ENCODE assay signal across 9 cellular contexts in the genomic region with DNA sequence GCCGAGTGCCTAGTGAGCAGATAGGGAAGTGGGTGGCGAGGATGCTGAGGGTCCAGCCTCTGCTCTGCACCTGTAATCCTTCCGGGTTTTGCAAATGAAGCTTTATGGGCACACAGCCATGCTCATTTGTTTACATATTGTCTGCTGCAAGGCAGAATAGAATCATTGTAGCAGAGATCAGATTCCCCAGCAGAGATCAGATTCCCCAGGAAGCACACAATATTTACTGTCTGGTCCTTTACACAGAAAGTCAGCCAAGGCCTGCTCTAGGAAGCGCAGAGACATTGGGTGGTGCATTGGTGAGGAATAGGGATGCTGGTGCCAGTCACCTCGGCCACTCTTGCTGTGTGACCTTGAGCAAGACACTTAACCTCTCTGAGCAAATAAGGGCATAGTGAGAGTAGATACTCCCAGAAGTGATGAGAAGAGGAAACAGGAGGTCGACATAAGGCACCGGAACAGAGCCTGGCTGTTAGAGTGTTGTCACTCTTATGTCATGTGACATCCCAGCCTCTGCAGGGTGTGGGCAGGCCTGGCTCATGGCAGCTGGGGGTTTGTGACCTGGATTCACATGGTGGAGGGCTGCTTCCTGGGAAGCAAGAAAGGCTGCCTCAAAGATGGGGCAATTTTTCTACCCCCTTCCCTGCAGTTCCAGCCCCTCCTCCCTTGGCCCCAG. TPM values are rescaled to one million over a fixed set of nuclear protein-coding genes. Genes with fewer than 3 reads are reported as not detected.
A peak's percentile ranks its signal among the peaks of the same experiment; 100 is the strongest.
DNase-seq lines count a peak whose midpoint lies in the region; ATAC-seq and TF ChIP-seq lines count a peak whose summit lies in the region.
"Had no signal": no experiment of that assay in that cellular context is flagged by ENCODE, and none has a peak within 500 bp of the region (broad histone marks: within the 10 kb centered on the region; RNA-seq: fewer than 3 reads in every experiment).

No MANE protein-coding gene starts in this region.

- H3K4me1 Mint-ChIP-seq in activated CD4-positive, alpha-beta T cell treated with anti-CD3 and anti-CD28 coated beads, Interleukin-2, amount 10 ng/mL, durations not matched to agents 24 days and 14 days = peaks cover 13% of the 10 kb centered on the region
- H3K4me1 Mint-ChIP-seq in activated CD4-positive, alpha-beta T cell treated with anti-CD3 and anti-CD28 coated beads for 36 hours = peaks cover 6% of the 10 kb centered on the region
- peaks cover 15% of the 10 kb centered on the region for H3K4me1 Mint-ChIP-seq in progenitor cell of endocrine pancreas (ENCODE audit: low read depth)

- H3K9me3 Mint-ChIP-seq in activated CD4-positive, alpha-beta T cell treated with anti-CD3 and anti-CD28 coated beads, Interleukin-2, amount 10 ng/mL, durations not matched to agents 24 days and 14 days = no peaks in the 10 kb centered on the region
- no peaks in the 10 kb centered on the region for H3K9me3 Mint-ChIP-seq in activated CD4-positive, alpha-beta T cell treated with anti-CD3 and anti-CD28 coated beads for 36 hours (ENCODE audit: low read depth)
- H3K9me3 Mint-ChIP-seq in progenitor cell of endocrine pancreas (ENCODE audit: low read depth) = no peaks in the 10 kb centered on the region
- H3K9me3 Mint-ChIP-seq: activated B cell treated with CpG ODN at 0.5 μM for 24 hours had no signal

- H3K79me2 ChIP-seq in hepatocyte = peaks cover 98% of the 10 kb centered on the region

- H4K20me1 ChIP-seq in hepatocyte (ENCODE audit: insufficient read depth, poor library complexity, severe bottlenecking) = peaks cover 48% of the 10 kb centered on the region

- TF ChIP-seq CTCF in breast epithelium (IDR thresholded peaks at IDR 0.05) = no peak
- TF ChIP-seq CTCF in progenitor cell of endocrine pancreas (IDR thresholded peaks at IDR 0.05; ENCODE audit: unreplicated experiment) = no peak
- TF ChIP-seq CTCF in hepatocyte (IDR thresholded peaks at IDR 0.05; ENCODE audit: poor library complexity) = no peak
- TF ChIP-seq CTCF in adrenal gland (IDR thresholded peaks at IDR 0.05) = no peak

- H3K4me3 Mint-ChIP-seq in activated CD4-positive, alpha-beta T cell treated with anti-CD3 and anti-CD28 coated beads, Interleukin-2, amount 10 ng/mL, durations not matched to agents 24 days and 14 days = no peak overlapping the region
- no peak overlapping the region for H3K4me3 Mint-ChIP-seq in activated CD4-positive, alpha-beta T cell treated with anti-CD3 and anti-CD28 coated beads for 36 hours
- no peak overlapping the region for H3K4me3 Mint-ChIP-seq in progenitor cell of endocrine pancreas (ENCODE audit: low read depth)
- H3K4me3 Mint-ChIP-seq: activated B cell treated with CpG ODN at 0.5 μM for 24 hours had no signal

- 70% methylated on average over 7 of the region's 7 CpGs for WGBS in hepatocyte (ENCODE audit: low lambda C conversion rate, missing lambda C conversion rate)
- 33 to 46% (median 42%) methylated on average over 5 to 7 of the region's 7 CpGs for WGBS in adrenal gland, 4 donors

- no peak overlapping the region for H3K4me2 ChIP-seq in hepatocyte

- H3K4me1 ChIP-seq in breast epithelium (peaks cover 4 to 10% of the 10 kb centered on the region in 2 donors), hepatocyte (ENCODE audit: insufficient read depth) (no peaks in the 10 kb centered on the region), adrenal gland (replicated peaks in 1 of 2) (peaks cover 11 to 24% of the 10 kb centered on the region in 2 donors)

- POLR2A ChIA-PET in activated CD4-positive, alpha-beta T cell treated with anti-CD3 and anti-CD28 coated beads for 36 hours (lab: Charles Lee) = no interaction called here

- no peak overlapping the region for H2AFZ ChIP-seq in hepatocyte

- CTCF ChIA-PET in activated CD4-positive, alpha-beta T cell treated with anti-CD3 and anti-CD28 coated beads for 36 hours (lab: Charles Lee) = interaction anchor here (0.6 kb wide), 1 partner anchor 33 kb away, joined by 3 read pairs; no protein-coding TSS in a partner anchor

- no peak overlapping the region for H3K4me3 ChIP-seq in breast epithelium
- H3K4me3 ChIP-seq in hepatocyte = no peak overlapping the region
- H3K4me3 ChIP-seq in adrenal gland = no peak overlapping the region

- no peaks in the 10 kb centered on the region for H3K9me2 ChIP-seq in hepatocyte (replicated peaks; ENCODE audit: insufficient read depth)

- intact Hi-C loops in activated CD4-positive, alpha-beta T cell treated with anti-CD3 and anti-CD28 coated beads, Interleukin-2, amount 10 ng/mL, durations not matched to agents 24 days and 14 days (cut with micrococcal nuclease) = no loop called here
- intact Hi-C loops in activated CD4-positive, alpha-beta T cell treated with anti-CD3 and anti-CD28 coated beads for 36 hours (cut with DNase I, micrococcal nuclease) = no loop called here
- intact Hi-C loops in breast epithelium (cut with DNase I; ENCODE audit: low total_unique reads) (no loop called here), adrenal gland (cut with DNase I) (no loop called here)

- H3K27ac ChIP-seq in breast epithelium (peak overlapping the region; percentile 33 to 45), hepatocyte (no peak overlapping the region), adrenal gland (no peak overlapping the region)

- H3K36me3 ChIP-seq in breast epithelium (no peaks in the 10 kb centered on the region), hepatocyte (replicated peaks; ENCODE audit: insufficient read depth, low read depth) (no peaks in the 10 kb centered on the region), adrenal gland (replicated peaks in 1 of 2) (no peaks in the 10 kb centered on the region)

- DNase-seq in activated CD4-positive, alpha-beta T cell treated with anti-CD3 and anti-CD28 coated beads, Interleukin-2, amount 10 ng/mL, durations not matched to agents 24 days and 14 days = peak; percentile 67
- DNase-seq in activated CD4-positive, alpha-beta T cell treated with anti-CD3 and anti-CD28 coated beads for 36 hours = no peak
- peak; percentile 44 for DNase-seq in NCI-H2171 (lab: John Stamatoyannopoulos, UW)
- DNase-seq in breast epithelium (ENCODE audit: low spot score in 2 of 2) = no peak
- no peak for DNase-seq in progenitor cell of endocrine pancreas (ENCODE audit: low spot score, unreplicated experiment)
- DNase-seq in hepatocyte (ENCODE audit: low spot score) = no peak
- no peak for DNase-seq in adrenal gland
- DNase-seq: activated B cell treated with CpG ODN at 0.5 μM for 24 hours had no signal

- ATAC-seq in activated CD4-positive, alpha-beta T cell treated with anti-CD3 and anti-CD28 coated beads for 36 hours = no peak
- ATAC-seq in GM21825 (IDR thresholded peaks at IDR 0.05; ENCODE audit: unreplicated experiment) = no peak

- H3K27me3 Mint-ChIP-seq in activated CD4-positive, alpha-beta T cell treated with anti-CD3 and anti-CD28 coated beads, Interleukin-2, amount 10 ng/mL, durations not matched to agents 24 days and 14 days = no peaks in the 10 kb centered on the region
- H3K27me3 Mint-ChIP-seq in activated CD4-positive, alpha-beta T cell treated with anti-CD3 and anti-CD28 coated beads for 36 hours = no peaks in the 10 kb centered on the region
- H3K27me3 Mint-ChIP-seq in progenitor cell of endocrine pancreas = no peaks in the 10 kb centered on the region
- H3K27me3 Mint-ChIP-seq: activated B cell treated with CpG ODN at 0.5 μM for 24 hours had no signal

- no peak overlapping the region for H3K27ac Mint-ChIP-seq in activated CD4-positive, alpha-beta T cell treated with anti-CD3 and anti-CD28 coated beads, Interleukin-2, amount 10 ng/mL, durations not matched to agents 24 days and 14 days
- no peak overlapping the region for H3K27ac Mint-ChIP-seq in activated CD4-positive, alpha-beta T cell treated with anti-CD3 and anti-CD28 coated beads for 36 hours
- H3K27ac Mint-ChIP-seq in progenitor cell of endocrine pancreas = peak overlapping the region; percentile 76
- H3K27ac Mint-ChIP-seq: activated B cell treated with CpG ODN at 0.5 μM for 24 hours had no signal

- H3K27me3 ChIP-seq in breast epithelium = no peaks in the 10 kb centered on the region
- H3K27me3 ChIP-seq in hepatocyte = no peaks in the 10 kb centered on the region
- no peaks in the 10 kb centered on the region for H3K27me3 ChIP-seq in adrenal gland

- H3K9me3 ChIP-seq in breast epithelium = no peaks in the 10 kb centered on the region
- H3K9me3 ChIP-seq in hepatocyte (ENCODE audit: low read depth) = no peaks in the 10 kb centered on the region
- no peaks in the 10 kb centered on the region for H3K9me3 ChIP-seq in adrenal gland (replicated peaks in 1 of 3)

- TF ChIP-seq POLR2A in breast epithelium (IDR thresholded peaks at IDR 0.05) (no peak), adrenal gland (IDR thresholded peaks at IDR 0.05) (no peak)

- no peaks in the 10 kb centered on the region for H3K36me3 Mint-ChIP-seq in activated CD4-positive, alpha-beta T cell treated with anti-CD3 and anti-CD28 coated beads, Interleukin-2, amount 10 ng/mL, durations not matched to agents 24 days and 14 days (ENCODE audit: low read depth)
- no peaks in the 10 kb centered on the region for H3K36me3 Mint-ChIP-seq in activated CD4-positive, alpha-beta T cell treated with anti-CD3 and anti-CD28 coated beads for 36 hours (ENCODE audit: low read depth)
- H3K36me3 Mint-ChIP-seq in progenitor cell of endocrine pancreas (ENCODE audit: insufficient read depth) = no peaks in the 10 kb centered on the region

RNA-seq across cellular contexts. Expression of gene CARM1, which starts 25.6 kb away (rescaled TPM):
- 92.4 and 93.7 TPM in 2 replicates for total RNA-seq in activated CD4-positive, alpha-beta T cell treated with anti-CD3 and anti-CD28 coated beads, Interleukin-2, amount 10 ng/mL, durations not matched to agents 24 days and 14 days
- total RNA-seq in activated CD4-positive, alpha-beta T cell treated with anti-CD3 and anti-CD28 coated beads for 36 hours = 10 to 100 TPM; 82.3 to 96.8 TPM
- total RNA-seq in breast epithelium = 10 to 100 TPM; 11.6 to 17.3 (median 17.0) TPM
- 77.6 and 86.0 TPM in 2 replicates for total RNA-seq in progenitor cell of endocrine pancreas
- 27.5 and 34.3 TPM in 2 replicates for total RNA-seq in hepatocyte
- 45.1 and 45.7 TPM in 2 replicates for polyA plus RNA-seq in hepatocyte
- total RNA-seq in adrenal gland = 10 to 100 TPM in 7 of 8 donors, 1 to 10 TPM in 1; 8.2 to 36.3 (median 24.0) TPM
- 10 to 100 TPM; 13.8 to 38.1 (median 20.4) TPM for polyA plus RNA-seq in adrenal gland

RNA-seq across cellular contexts. Expression of gene YIPF2, which starts 31.4 kb away (rescaled TPM):
- total RNA-seq in activated CD4-positive, alpha-beta T cell treated with anti-CD3 and anti-CD28 coated beads, Interleukin-2, amount 10 ng/mL, durations not matched to agents 24 days and 14 days = 21.7 and 23.2 TPM in 2 replicates
- 10 to 100 TPM; 15.8 to 21.3 TPM for total RNA-seq in activated CD4-positive, alpha-beta T cell treated with anti-CD3 and anti-CD28 coated beads for 36 hours
- 10 to 100 TPM; 40.3 to 68.6 (median 59.6) TPM for total RNA-seq in breast epithelium
- total RNA-seq in progenitor cell of endocrine pancreas = 49.1 and 53.3 TPM in 2 replicates
- total RNA-seq in hepatocyte = 115 and 123 TPM in 2 replicates
- polyA plus RNA-seq in hepatocyte = 80.3 and 88.3 TPM in 2 replicates
- total RNA-seq in adrenal gland = 10 to 100 TPM; 54.5 to 99.1 (median 76.1) TPM
- 10 to 100 TPM; 21.1 to 98.9 (median 40.4) TPM for polyA plus RNA-seq in adrenal gland

RNA-seq across cellular contexts. Expression of gene TIMM29, which starts 31.6 kb away (rescaled TPM):
- 18.4 and 19.8 TPM in 2 replicates for total RNA-seq in activated CD4-positive, alpha-beta T cell treated with anti-CD3 and anti-CD28 coated beads, Interleukin-2, amount 10 ng/mL, durations not matched to agents 24 days and 14 days
- total RNA-seq in activated CD4-positive, alpha-beta T cell treated with anti-CD3 and anti-CD28 coated beads for 36 hours = 10 to 100 TPM in 1 of 2 experiments, 1 to 10 TPM in 1; 8.6 to 15.5 TPM
- 10 to 100 TPM; 21.1 to 31.6 (median 21.6) TPM for total RNA-seq in breast epithelium
- 25.6 and 29.4 TPM in 2 replicates for total RNA-seq in progenitor cell of endocrine pancreas
- 19.4 and 36.2 TPM in 2 replicates for total RNA-seq in hepatocyte
- 23.0 and 24.1 TPM in 2 replicates for polyA plus RNA-seq in hepatocyte
- 10 to 100 TPM; 18.5 to 39.7 (median 30.9) TPM for total RNA-seq in adrenal gland
- polyA plus RNA-seq in adrenal gland = 10 to 100 TPM; 10.5 to 19.3 (median 11.6) TPM

RNA-seq across cellular contexts. Expression of gene C19orf38, which starts 48.8 kb away (rescaled TPM):
- 2.7 and 3.6 TPM in 2 replicates for total RNA-seq in activated CD4-positive, alpha-beta T cell treated with anti-CD3 and anti-CD28 coated beads, Interleukin-2, amount 10 ng/mL, durations not matched to agents 24 days and 14 days
- total RNA-seq in activated CD4-positive, alpha-beta T cell treated with anti-CD3 and anti-CD28 coated beads for 36 hours = 1 to 10 TPM; 2.7 to 3.6 TPM
- total RNA-seq in breast epithelium (1 to 10 TPM; 1.3 to 2.7 (median 2.0) TPM), progenitor cell of endocrine pancreas (0.31 and 0.33 TPM in 2 replicates), hepatocyte (3.4 and 3.7 TPM in 2 replicates), adrenal gland (1 to 10 TPM in 6 of 8 donors, under 1 TPM in 2; 0.30 to 5.6 (median 1.9) TPM)
- polyA plus RNA-seq in hepatocyte (0.56 and 1.5 TPM in 2 replicates), adrenal gland (1 to 10 TPM; 1.1 to 2.0 (median 1.9) TPM)

Comparison
In these comparisons a context has a peak if more than half of its experiments do, and no peak if none do; other contexts are left out.
1. DNase-seq: peak in activated CD4-positive, alpha-beta T cell treated with anti-CD3 and anti-CD28 coated beads, Interleukin-2, amount 10 ng/mL, durations not matched to agents 24 days and 14 days (single experiment) and NCI-H2171 (single experiment); none in activated CD4-positive, alpha-beta T cell treated with anti-CD3 and anti-CD28 coated beads for 36 hours (single experiment), breast epithelium (0 of 2), progenitor cell of endocrine pancreas (single experiment), hepatocyte (single experiment) and adrenal gland (0 of 7).
2. H3K27ac ChIP-seq: peak in breast epithelium (2 of 2); none in hepatocyte (single experiment) and adrenal gland (0 of 5).